Comparison of ENCODE assay signal across 23 cellular contexts in the genomic region with DNA sequence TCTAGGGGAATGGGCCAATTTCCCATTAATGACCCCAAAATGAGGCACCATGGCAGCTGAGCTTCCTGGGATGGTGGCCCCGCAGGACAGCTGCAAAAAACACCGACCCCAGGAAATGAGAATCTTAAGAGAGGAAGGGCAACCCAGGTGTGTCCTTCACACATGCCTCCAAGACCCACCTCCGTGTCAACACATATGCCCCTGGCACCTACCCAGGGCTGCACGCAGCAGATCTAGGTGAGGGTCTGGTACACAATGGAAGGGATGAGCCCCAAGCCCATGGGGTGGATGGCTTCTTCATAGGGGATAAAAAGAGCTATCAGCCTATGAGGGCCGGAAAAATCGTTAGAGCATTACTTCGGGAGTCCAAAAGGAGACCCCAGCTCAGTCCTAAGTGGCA. TPM values are rescaled to one million over a fixed set of nuclear protein-coding genes. Genes with fewer than 3 reads are reported as not detected.
DNase-seq lines count a peak whose midpoint lies in the region; ATAC-seq and TF ChIP-seq lines count a peak whose summit lies in the region.
"Had no signal": no experiment of that assay in that cellular context is flagged by ENCODE, and none has a peak within 500 bp of the region (broad histone marks: within the 10 kb centered on the region; RNA-seq: fewer than 3 reads in every experiment).

No MANE protein-coding gene starts in this region.

- H3K36me3 ChIP-seq in heart left ventricle: peaks cover 0 to 100% (median 71%) of the 10 kb centered on the region in 9 donors
- no peaks in the 10 kb centered on the region for H3K36me3 ChIP-seq in testis (ENCODE audit: low read depth, missing control alignments)
- H3K36me3 ChIP-seq in WERI-Rb-1: peaks cover 96% of the 10 kb centered on the region

- no peaks in the 10 kb centered on the region for H3K27me3 Mint-ChIP-seq in WTC11 (ENCODE audit: low read depth)

- H3K4me1 ChIP-seq in heart left ventricle: peaks cover 7 to 97% (median 70%) of the 10 kb centered on the region in 12 donors
- H3K4me1 ChIP-seq in right cardiac atrium (ENCODE audit: control insufficient read depth, insufficient read depth, low read length): peaks cover 22% of the 10 kb centered on the region
- H3K4me1 ChIP-seq in testis: peaks cover 32% of the 10 kb centered on the region
- H3K4me1 ChIP-seq in foreskin keratinocyte: no peaks in the 10 kb centered on the region

- H3K9me3 ChIP-seq in heart left ventricle: no peaks in the 10 kb centered on the region
- no peaks in the 10 kb centered on the region for H3K9me3 ChIP-seq in right cardiac atrium (ENCODE audit: control insufficient read depth, low read length)
- no peaks in the 10 kb centered on the region for H3K9me3 ChIP-seq in testis
- no peaks in the 10 kb centered on the region for H3K9me3 ChIP-seq in WERI-Rb-1 (ENCODE audit: severe bottlenecking)

- no peak overlapping the region for H3K4me3 Mint-ChIP-seq in WTC11

- no peak for TF ChIP-seq CTCF in heart left ventricle (IDR thresholded peaks at IDR 0.05)
- no peak for TF ChIP-seq CTCF in WTC11 (IDR thresholded peaks at IDR 0.05)
- no peak for TF ChIP-seq CTCF in testis (IDR thresholded peaks at IDR 0.05)
- no peak for TF ChIP-seq CTCF in foreskin keratinocyte (conservative IDR thresholded peaks at IDR 0.05)
- TF ChIP-seq CTCF in WERI-Rb-1 (IDR thresholded peaks at IDR 0.05; ENCODE audit: low read depth, low read length): no peak

- DNase-seq in heart left ventricle (no peak), Right ventricle myocardium inferior (ENCODE audit: missing footprints) (no peak), WTC11 (ENCODE audit: low spot score) (no peak), right cardiac atrium (no peak), testis (no peak), foreskin keratinocyte (no peak), WERI-Rb-1 (no peak)
- DNase-seq: KBM-7; MV-4-11; NCI-H1105 treated with DMSO at 0.1 percent for 48 hours; NCI-H2029; NCI-H446 treated with DMSO at 0.1 percent for 48 hours; NCI-H526; NCI-H82; NK-92 treated with Interleukin-12 subunit alpha and Interleukin-12 subunit beta, amount 100 ng/mL, for 24 hours; PC-3; SHP77 had no signal

- POLR2A ChIA-PET in WTC11 (lab: Charles Lee): no interaction called here

- peak overlapping the region; percentile 19; the same call in 1 of the 2 replicates for H3K27ac Mint-ChIP-seq in WTC11

- ATAC-seq in heart left ventricle (no peak), Right ventricle myocardium inferior (no peak), WTC11 (no peak), right cardiac atrium (no peak), foreskin keratinocyte (no peak)
- no peak for ATAC-seq in activated CD4-positive, CD25-positive, alpha-beta regulatory T cell treated with anti-CD3 and anti-CD28 coated beads, Interleukin-2, amount 50 U/mL, for 24 hours
- ATAC-seq: PC-3 had no signal

- CTCF ChIA-PET in WTC11 (lab: Charles Lee): interaction anchor here (1.2 to 3.9 kb wide), 4 partner anchors 43 to 211 kb away, joined by 3 to 100 read pairs (median 4); no protein-coding TSS in a partner anchor

- 81 to 85% (median 83%) methylated on average over 7 of the region's 7 CpGs for WGBS in heart left ventricle, 4 donors
- WGBS in right cardiac atrium: 84% methylated on average over 7 of the region's 7 CpGs
- 95 to 100% methylated on average over 3 to 7 of the region's 7 CpGs for WGBS in testis, 2 donors

- peaks cover 14% of the 10 kb centered on the region for H3K4me1 Mint-ChIP-seq in WTC11

- H3K4me3 ChIP-seq in heart left ventricle: no peak overlapping the region
- no peak overlapping the region for H3K4me3 ChIP-seq in right cardiac atrium (ENCODE audit: low read length)
- no peak overlapping the region for H3K4me3 ChIP-seq in testis
- no peak overlapping the region for H3K4me3 ChIP-seq in WERI-Rb-1 (ENCODE audit: low read depth, low read length)

- TF ChIP-seq POLR2A in heart left ventricle (IDR thresholded peaks at IDR 0.05) (no peak), testis (IDR thresholded peaks at IDR 0.05) (no peak)

- H3K27ac ChIP-seq in heart left ventricle (peak overlapping the region in 11 of 12 donors; percentile 20 to 77 (median 69)), right cardiac atrium (ENCODE audit: low read length) (peak overlapping the region; percentile 65), testis (peak overlapping the region; percentile 2 to 9), foreskin keratinocyte (no peak overlapping the region), WERI-Rb-1 (no peak overlapping the region)

- H3K9me3 Mint-ChIP-seq in WTC11: no peaks in the 10 kb centered on the region

- H3K36me3 Mint-ChIP-seq in WTC11: peaks cover 66% of the 10 kb centered on the region

- intact Hi-C loops in heart left ventricle (cut with DNase I) (loop anchor here in 8 of 10 donors (5.0 to 10.0 kb wide), 8 partner anchors 41 to 352 kb away; partner anchors contain the start of gene C6orf89 (in 4 of the 8)), Right ventricle myocardium inferior (cut with DNase I) (no loop called here), right cardiac atrium (cut with DNase I) (loop anchor here in 2 of 4 donors (5.0 to 10.0 kb wide), 2 partner anchors 72 to 89 kb away; partner anchors contain the start of gene C6orf89 (in 1 of the 2)), testis (cut with DNase I; ENCODE audit: low total_unique reads) (loop anchor here (5.0 kb wide), 1 partner anchor 209 kb away; no protein-coding TSS in a partner anchor)

- H3K27me3 ChIP-seq in heart left ventricle (no peaks in the 10 kb centered on the region), right cardiac atrium (ENCODE audit: control insufficient read depth, insufficient read depth) (no peaks in the 10 kb centered on the region), testis (no peaks in the 10 kb centered on the region), foreskin keratinocyte (no peaks in the 10 kb centered on the region), WERI-Rb-1 (ENCODE audit: insufficient read depth, low read depth, severe bottlenecking) (no peaks in the 10 kb centered on the region)

TF ChIP-seq in WTC11, 78 proteins besides CTCF, POLR2A, EP300 and RAD21:
- TF ChIP-seq, protein P1, sequence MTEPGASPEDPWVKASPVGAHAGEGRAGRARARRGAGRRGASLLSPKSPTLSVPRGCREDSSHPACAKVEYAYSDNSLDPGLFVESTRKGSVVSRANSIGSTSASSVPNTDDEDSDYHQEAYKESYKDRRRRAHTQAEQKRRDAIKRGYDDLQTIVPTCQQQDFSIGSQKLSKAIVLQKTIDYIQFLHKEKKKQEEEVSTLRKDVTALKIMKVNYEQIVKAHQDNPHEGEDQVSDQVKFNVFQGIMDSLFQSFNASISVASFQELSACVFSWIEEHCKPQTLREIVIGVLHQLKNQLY (CRISPR knock-in tag; IDR thresholded peaks at IDR 0.05): no peak
- TF ChIP-seq CREB1 (CRISPR knock-in tag; IDR thresholded peaks at IDR 0.05) (no peak), OVOL2 (CRISPR knock-in tag; IDR thresholded peaks at IDR 0.05; ENCODE audit: borderline replicate concordance) (no peak), SMAD3 (CRISPR knock-in tag; IDR thresholded peaks at IDR 0.05; ENCODE audit: borderline replicate concordance) (no peak), ATF1 (CRISPR knock-in tag; IDR thresholded peaks at IDR 0.05) (no peak)

RNA-seq across cellular contexts. Expression of gene MTCH1, which starts 9.5 kb away (rescaled TPM):
- total RNA-seq in heart left ventricle (100 to 1,000 TPM; 144 to 320 (median 193) TPM), Right ventricle myocardium inferior (220 TPM), WTC11 (2021) (198 to 207 TPM (median 204 TPM) in 3 replicates), right cardiac atrium (100 to 1,000 TPM; 217 to 249 (median 227) TPM), testis (100 to 1,000 TPM; 227 to 316 TPM), foreskin keratinocyte (149 and 162 TPM in 2 replicates)
- polyA plus RNA-seq in heart left ventricle (100 to 1,000 TPM; 104 to 367 TPM), right cardiac atrium (198 TPM), testis (ENCODE audit: insufficient read depth, low read depth, low replicate concordance) (157 TPM), foreskin keratinocyte (143 and 150 TPM in 2 replicates)

RNA-seq across cellular contexts. Expression of gene PI16, which starts 22.0 kb away (rescaled TPM):
- total RNA-seq in heart left ventricle: 10 to 100 TPM in 7 of 9 donors, 1 to 10 TPM in 2; 7.5 to 36.2 (median 12.1) TPM
- 10 to 100 TPM in 1 of 2 donors, 1 to 10 TPM in 1; 5.7 to 23.5 TPM for polyA plus RNA-seq in heart left ventricle
- 15.1 TPM for total RNA-seq in Right ventricle myocardium inferior
- total RNA-seq in WTC11 (2021): 0.09 to 0.17 TPM in 2 of 3 replicates, not detected in the other
- total RNA-seq in right cardiac atrium: 100 to 1,000 TPM in 1 of 4 donors, 10 to 100 TPM in 3; 35.0 to 125 (median 45.1) TPM
- 69.5 TPM for polyA plus RNA-seq in right cardiac atrium
- 10 to 100 TPM in 1 of 2 donors, 1 to 10 TPM in 1; 9.8 to 24.7 TPM for total RNA-seq in testis
- 79.3 TPM for polyA plus RNA-seq in testis (ENCODE audit: insufficient read depth, low read depth, low replicate concordance)
- not detected in 2 replicates for total RNA-seq in foreskin keratinocyte
- 0.02 TPM in 1 of 2 replicates, not detected in the other for polyA plus RNA-seq in foreskin keratinocyte
- total RNA-seq: LHCN-M2, MCF 10A, SK-MEL-5 had no signal

RNA-seq across cellular contexts. Expression of gene FGD2, which starts 28.9 kb away (rescaled TPM):
- total RNA-seq in heart left ventricle (10 to 100 TPM in 2 of 9 donors, 1 to 10 TPM in 7; 1.4 to 45.8 (median 4.9) TPM), Right ventricle myocardium inferior (7.9 TPM), WTC11 (2021) (0.31 to 0.78 TPM (median 0.44 TPM) in 3 replicates), right cardiac atrium (10 to 100 TPM in 2 of 4 donors, 1 to 10 TPM in 2; 6.4 to 14.0 (median 10.7) TPM), testis (10 to 100 TPM in 1 of 2 donors, 1 to 10 TPM in 1; 7.0 to 16.0 TPM), foreskin keratinocyte (0.07 and 0.14 TPM in 2 replicates)
- polyA plus RNA-seq in heart left ventricle (1 to 10 TPM; 4.1 to 6.9 TPM), right cardiac atrium (5.1 TPM), testis (ENCODE audit: insufficient read depth, low read depth, low replicate concordance) (5.8 TPM), foreskin keratinocyte (0.04 TPM in 1 of 2 replicates, not detected in the other)
- total RNA-seq: A172, LHCN-M2, MCF 10A had no signal
- polyA plus RNA-seq: BJ had no signal

Comparison
In these comparisons a context has a peak if more than half of its experiments do, and no peak if none do; other contexts are left out.
1. H3K27ac ChIP-seq: peak in heart left ventricle (11 of 12), right cardiac atrium (single experiment) and testis (2 of 2); none in foreskin keratinocyte (single experiment) and WERI-Rb-1 (single experiment).